Comparison of ENCODE assay signal across 8 cellular contexts in the genomic region with DNA sequence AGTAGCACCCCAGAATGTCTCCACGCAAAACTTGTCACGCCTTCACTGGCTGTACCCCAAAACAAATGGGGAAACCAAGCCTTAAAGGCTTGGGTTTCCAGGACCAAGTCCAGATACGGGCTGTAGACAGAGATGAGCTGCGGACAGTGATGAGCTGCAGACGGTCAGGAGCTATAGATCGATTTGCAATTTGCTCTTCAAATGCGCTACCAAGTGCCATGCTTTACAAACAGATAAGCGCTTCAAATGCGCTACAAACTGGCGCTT. TPM values are rescaled to one million over a fixed set of nuclear protein-coding genes. Genes with fewer than 3 reads are reported as not detected.
DNase-seq lines count a peak whose midpoint lies in the region; ATAC-seq, FAIRE-seq and TF ChIP-seq lines count a peak whose summit lies in the region.

No MANE protein-coding gene starts in this region.

- H3K4me2 ChIP-seq in OCI-LY3 (ENCODE audit: low read length): peak overlapping the region; percentile 89
- H3K4me2 ChIP-seq in osteoblast (ENCODE audit: insufficient read depth, low read length): peak overlapping the region; percentile 64

- H3K27ac Mint-ChIP-seq in CD4-positive, CD25-positive, alpha-beta regulatory T cell: peak overlapping the region in 2 of 3 donors; percentile 33 to 87
- no peak overlapping the region for H3K27ac Mint-ChIP-seq in endodermal cell

- H3K4me3 ChIP-seq in CD4-positive, CD25-positive, alpha-beta regulatory T cell (ENCODE audit: low read depth, low read length): peak overlapping the region; percentile 79
- H3K4me3 ChIP-seq in OCI-LY3 (ENCODE audit: low read length): peak overlapping the region; percentile 93
- H3K4me3 ChIP-seq in endodermal cell (ENCODE audit: low read length): peak overlapping the region; percentile 74
- H3K4me3 ChIP-seq in osteoblast (ENCODE audit: insufficient read depth, low read length): peak overlapping the region; percentile 84

- FAIRE-seq in RCC 7860 (lab: Jason Lieb, UNC): no peak

- H3K9me3 ChIP-seq in CD4-positive, CD25-positive, alpha-beta regulatory T cell (ENCODE audit: control insufficient read depth in 2 of 2, low read length in 2 of 2): no peaks in the 10 kb centered on the region
- no peaks in the 10 kb centered on the region for H3K9me3 ChIP-seq in OCI-LY3 (ENCODE audit: insufficient read depth, low read length)
- H3K9me3 ChIP-seq in endodermal cell (ENCODE audit: control insufficient read depth, low read length): peaks cover 5% of the 10 kb centered on the region
- no peaks in the 10 kb centered on the region for H3K9me3 ChIP-seq in osteoblast (ENCODE audit: low read depth, low read length)

- peaks cover 33% of the 10 kb centered on the region for H3K27me3 Mint-ChIP-seq in CD4-positive, CD25-positive, alpha-beta regulatory T cell
- H3K27me3 Mint-ChIP-seq in endodermal cell (ENCODE audit: insufficient read depth): peaks cover 13% of the 10 kb centered on the region

- no peaks in the 10 kb centered on the region for H3K36me3 Mint-ChIP-seq in CD4-positive, CD25-positive, alpha-beta regulatory T cell
- no peaks in the 10 kb centered on the region for H3K36me3 Mint-ChIP-seq in endodermal cell (ENCODE audit: low read depth)

- H3K4me3 Mint-ChIP-seq in CD4-positive, CD25-positive, alpha-beta regulatory T cell: peak overlapping the region; percentile 84 to 94 (median 90)
- peak overlapping the region; percentile 88 for H3K4me3 Mint-ChIP-seq in endodermal cell

- peaks cover 32% of the 10 kb centered on the region for H3K27me3 ChIP-seq in CD4-positive, CD25-positive, alpha-beta regulatory T cell (ENCODE audit: control insufficient read depth, insufficient read depth, low read length)
- no peaks in the 10 kb centered on the region for H3K27me3 ChIP-seq in OCI-LY3 (ENCODE audit: low read depth, low read length)
- peaks cover 11% of the 10 kb centered on the region for H3K27me3 ChIP-seq in endodermal cell (ENCODE audit: control insufficient read depth, insufficient read depth, low read length, poor library complexity, severe bottlenecking)
- no peaks in the 10 kb centered on the region for H3K27me3 ChIP-seq in osteoblast (ENCODE audit: insufficient read depth, low read length)

- no peak overlapping the region for H3K27ac ChIP-seq in CD4-positive, CD25-positive, alpha-beta regulatory T cell (ENCODE audit: insufficient read depth, low read length, poor library complexity, severe bottlenecking)
- H3K27ac ChIP-seq in OCI-LY3 (ENCODE audit: low read length) (peak overlapping the region; percentile 50), endodermal cell (ENCODE audit: low read depth, low read length) (no peak overlapping the region), osteoblast (ENCODE audit: low read depth, low read length) (no peak overlapping the region)

- peaks cover 20% of the 10 kb centered on the region for H3K4me1 ChIP-seq in CD4-positive, CD25-positive, alpha-beta regulatory T cell (ENCODE audit: control insufficient read depth, insufficient read depth, low read length, poor library complexity, severe bottlenecking)
- H3K4me1 ChIP-seq in OCI-LY3 (ENCODE audit: low read length) (peaks cover 14% of the 10 kb centered on the region), endodermal cell (ENCODE audit: control insufficient read depth, insufficient read depth, low read length) (no peaks in the 10 kb centered on the region), osteoblast (ENCODE audit: insufficient read depth, low read length) (peaks cover 9% of the 10 kb centered on the region)

- H3K9ac ChIP-seq in OCI-LY3 (ENCODE audit: low read length) (peak overlapping the region; percentile 56), endodermal cell (ENCODE audit: extremely low read depth, low read length, poor library complexity, severe bottlenecking) (no peak overlapping the region)

- no peaks in the 10 kb centered on the region for H3K36me3 ChIP-seq in CD4-positive, CD25-positive, alpha-beta regulatory T cell (ENCODE audit: control insufficient read depth, insufficient read depth, low read length)
- H3K36me3 ChIP-seq in OCI-LY3 (replicated peaks; ENCODE audit: low read depth, low read length) (no peaks in the 10 kb centered on the region), endodermal cell (ENCODE audit: control insufficient read depth, insufficient read depth, low read length) (no peaks in the 10 kb centered on the region), osteoblast (ENCODE audit: insufficient read depth, low read length) (no peaks in the 10 kb centered on the region)

- peaks cover 0 to 24% (median 12%) of the 10 kb centered on the region in 4 donors for H3K4me1 Mint-ChIP-seq in CD4-positive, CD25-positive, alpha-beta regulatory T cell
- no peaks in the 10 kb centered on the region for H3K4me1 Mint-ChIP-seq in endodermal cell

- peak overlapping the region; percentile 71 for H2AFZ ChIP-seq in OCI-LY3 (ENCODE audit: low read depth, low read length)
- H2AFZ ChIP-seq in osteoblast (ENCODE audit: low read length): peak overlapping the region; percentile 48

- H3K79me2 ChIP-seq in OCI-LY3 (ENCODE audit: low read length): no peaks in the 10 kb centered on the region; the same call in 1 of the 2 replicates
- H3K79me2 ChIP-seq in osteoblast (ENCODE audit: insufficient read depth, low read length): peaks cover 32% of the 10 kb centered on the region

- 62 to 67% methylated on average over 9 to 10 of the region's 10 CpGs for WGBS in endodermal cell (ENCODE audit: insufficient coverage in 1 of 2, insufficient read length in 1 of 2), 2 experiments

- H4K20me1 ChIP-seq in OCI-LY3 (ENCODE audit: insufficient read depth, low read length) (no peaks in the 10 kb centered on the region), osteoblast (ENCODE audit: insufficient read depth, low read length) (no peaks in the 10 kb centered on the region)

- DNase-seq in CD4-positive, CD25-positive, alpha-beta regulatory T cell: no peak
- DNase-seq in endodermal cell: no peak
- no peak for DNase-seq in osteoblast (ENCODE audit: insufficient read length, low spot score, missing footprints)
- DNase-seq in omental fat pad (ENCODE audit: low spot score): no peak
- no peak for DNase-seq in stimulated activated CD4-positive, alpha-beta T cell treated with anti-CD3 and anti-CD28 coated beads, Interleukin-1b, Interleukin-23, amount 100 ng/mL, for 48 hours
- no peak for DNase-seq in RCC 7860 (ENCODE audit: low spot score)

- H3K9me3 Mint-ChIP-seq in CD4-positive, CD25-positive, alpha-beta regulatory T cell: peaks cover 0 to 2% (median 0%) of the 10 kb centered on the region in 7 donors
- H3K9me3 Mint-ChIP-seq in endodermal cell: peaks cover 14% of the 10 kb centered on the region

- no peak for ATAC-seq in CD4-positive, CD25-positive, alpha-beta regulatory T cell (ENCODE audit: low read depth in 2 of 2)
- ATAC-seq in omental fat pad (ENCODE audit: low FRiP score) (no peak), GM21723 (IDR thresholded peaks at IDR 0.05; ENCODE audit: unreplicated experiment) (no peak)

- TF ChIP-seq CTCF in OCI-LY3 (IDR thresholded peaks at IDR 0.05; ENCODE audit: low read depth, low read length) (no peak), endodermal cell (conservative IDR thresholded peaks at IDR 0.05) (no peak), osteoblast (IDR thresholded peaks at IDR 0.05; ENCODE audit: extremely low read depth, low read depth, low read length) (no peak), omental fat pad (IDR thresholded peaks at IDR 0.05) (no peak)

RNA-seq across cellular contexts. Expression of a gene that starts 0.7 kb away (rescaled TPM):
- total RNA-seq in CD4-positive, CD25-positive, alpha-beta regulatory T cell: 1.5 TPM
- 1 to 10 TPM in 1 of 4 donors, under 1 TPM in 2, not detected in 1; 0.14 to 1.8 (median 0.56) TPM for polyA plus RNA-seq in CD4-positive, CD25-positive, alpha-beta regulatory T cell
- total RNA-seq in endodermal cell: 10 to 100 TPM; 40.9 to 45.9 TPM
- 56.5 TPM for polyA plus RNA-seq in endodermal cell (2013, experiment 1 of 2)
- 54.0 TPM for polyA plus RNA-seq in endodermal cell (2013, experiment 2 of 2)
- total RNA-seq in osteoblast: 59.8 and 60.8 TPM in 2 replicates
- 100 to 1,000 TPM in 3 of 4 donors, 10 to 100 TPM in 1; 51.4 to 130 (median 115) TPM for total RNA-seq in omental fat pad

Comparison
In these comparisons a context has a peak if more than half of its experiments do, and no peak if none do; other contexts are left out.
1. RNA of a gene that starts 0.7 kb away (total RNA-seq): 51.4 to 130 TPM in omental fat pad, 59.8 to 60.8 TPM in osteoblast and 40.9 to 45.9 TPM in endodermal cell; 1.5 TPM in CD4-positive, CD25-positive, alpha-beta regulatory T cell (single experiment); every median in the first group is over 10 times any median in the second.
2. Peak in every context shown above with its lines, with median percentiles within 50 percentile points of each other: H3K4me3 ChIP-seq.